ENCODE assay signal across 1 cellular context in genomic region chr6:15079288-15079817, GRCh38.
TF ChIP-seq lines count a peak whose summit lies in the region.

No MANE protein-coding gene starts in this region.

TF ChIP-seq in K562, 482 proteins besides CTCF, POLR2A, EP300 and RAD21 (continued from another document and continues in another):
- peak; percentile 99 for TF ChIP-seq TEAD4 (IDR thresholded peaks at IDR 0.05; ENCODE audit: low read length)
- TF ChIP-seq TEAD4 (CRISPR knock-in tag; IDR thresholded peaks at IDR 0.05; ENCODE audit: borderline replicate concordance) = no peak
- no peak for TF ChIP-seq NFATC3 (IDR thresholded peaks at IDR 0.05)
- TF ChIP-seq ATF6 (CRISPR knock-in tag; IDR thresholded peaks at IDR 0.05) = no peak
- peak; percentile 96 for TF ChIP-seq MAFF (IDR thresholded peaks at IDR 0.05; ENCODE audit: low read length)
- TF ChIP-seq TFE3 (CRISPR knock-in tag; IDR thresholded peaks at IDR 0.05) = no peak
- TF ChIP-seq IRF9 (tag; IDR thresholded peaks at IDR 0.05) = peak; percentile 21; the same call in 1 of the 2 replicates
- no peak for TF ChIP-seq ZKSCAN3 (CRISPR knock-in tag; IDR thresholded peaks at IDR 0.05)
- TF ChIP-seq CAMTA2 (CRISPR knock-in tag; conservative IDR thresholded peaks at IDR 0.05) = no peak
- TF ChIP-seq KDM1A (IDR thresholded peaks at IDR 0.05) = peak; percentile 98
- no peak for TF ChIP-seq PREB (CRISPR knock-in tag; IDR thresholded peaks at IDR 0.05)
- peak; percentile 75 for TF ChIP-seq VEZF1 (CRISPR knock-in tag; IDR thresholded peaks at IDR 0.05)
- peak; percentile 100 for TF ChIP-seq NFE2 (IDR thresholded peaks at IDR 0.05; ENCODE audit: low read depth)
- TF ChIP-seq SAFB2 (IDR thresholded peaks at IDR 0.05; ENCODE audit: borderline replicate concordance, low read depth, low read length, severe bottlenecking) = no peak
- TF ChIP-seq MTA3 (IDR thresholded peaks at IDR 0.05; ENCODE audit: borderline replicate concordance) = peak; percentile 73; the same call in 1 of the 2 replicates
- TF ChIP-seq ADNP (tag; IDR thresholded peaks at IDR 0.05) = no peak
- peak; percentile 82 for TF ChIP-seq CHD4 (IDR thresholded peaks at IDR 0.05; ENCODE audit: insufficient read depth, insufficient replicate concordance, low read depth, low read length, poor library complexity, severe bottlenecking)
- TF ChIP-seq NCOA4 (IDR thresholded peaks at IDR 0.05; ENCODE audit: partially characterized antibody) = no peak
- no peak for TF ChIP-seq E2F6 (IDR thresholded peaks at IDR 0.05; ENCODE audit: borderline replicate concordance in 1 of 2, extremely low read depth in 1 of 2, insufficient read depth in 1 of 2, insufficient read length in 1 of 2, low read depth in 1 of 2, low read length in 1 of 2, poor library complexity in 1 of 2, severe bottlenecking in 1 of 2)
- no peak for TF ChIP-seq ZNF668 (CRISPR knock-in tag; IDR thresholded peaks at IDR 0.05)
- no peak for TF ChIP-seq ZNF57 (CRISPR knock-in tag; IDR thresholded peaks at IDR 0.05)
- peak; percentile 48 to 82; a peak in 3 of 4 replicates for TF ChIP-seq MNT (conservative IDR thresholded peaks at IDR 0.05)
- no peak for TF ChIP-seq ZNF134 (CRISPR knock-in tag; conservative IDR thresholded peaks at IDR 0.05)
- TF ChIP-seq ZNF507 (tag; conservative IDR thresholded peaks at IDR 0.05) = no peak
- TF ChIP-seq ARID3B (CRISPR knock-in tag; IDR thresholded peaks at IDR 0.05; ENCODE audit: borderline replicate concordance) = no peak
- TF ChIP-seq ELK1 (CRISPR knock-in tag; IDR thresholded peaks at IDR 0.05) = no peak
- TF ChIP-seq TBL1XR1 (IDR thresholded peaks at IDR 0.05; ENCODE audit: low read length in 2 of 2) = peak; percentile 89 to 97; a peak in 3 of 4 replicates
- peak; percentile 12 for TF ChIP-seq ZFP36 (IDR thresholded peaks at IDR 0.05; ENCODE audit: low read depth, low read length, partially characterized antibody)
- TF ChIP-seq ZNF3 (CRISPR knock-in tag; IDR thresholded peaks at IDR 0.05) = no peak
- no peak for TF ChIP-seq PURB (CRISPR knock-in tag; IDR thresholded peaks at IDR 0.05; ENCODE audit: low read depth)
- no peak for TF ChIP-seq BCL6 (CRISPR knock-in tag; IDR thresholded peaks at IDR 0.05)
- TF ChIP-seq ZNF174 (CRISPR knock-in tag; IDR thresholded peaks at IDR 0.05) = no peak
- TF ChIP-seq MCM3 (IDR thresholded peaks at IDR 0.05) = no peak
- no peak for TF ChIP-seq REST (CRISPR knock-in tag; IDR thresholded peaks at IDR 0.05; ENCODE audit: low read depth)
- no peak for TF ChIP-seq ETS1 (conservative IDR thresholded peaks at IDR 0.05; ENCODE audit: control insufficient read depth, low read depth, low read length)
- TF ChIP-seq TCF7 (IDR thresholded peaks at IDR 0.05; ENCODE audit: borderline replicate concordance) = no peak
- peak; percentile 40 for TF ChIP-seq TFAP4 (CRISPR knock-in tag; IDR thresholded peaks at IDR 0.05; ENCODE audit: borderline replicate concordance)
- no peak for TF ChIP-seq KDM5B (IDR thresholded peaks at IDR 0.05; ENCODE audit: insufficient replicate concordance, low read depth, low read length)
- TF ChIP-seq NR1H2 (CRISPR knock-in tag; IDR thresholded peaks at IDR 0.05) = no peak
- TF ChIP-seq SRSF9 (IDR thresholded peaks at IDR 0.05; ENCODE audit: borderline replicate concordance, low read depth, low read length) = no peak
